24 cellular contexts compared by ENCODE assay signal in genomic region chr1:10179408-10179685, GRCh38. TPM values are rescaled to one million over a fixed set of nuclear protein-coding genes. Genes with fewer than 3 reads are reported as not detected.
DNase-seq lines count a peak whose midpoint lies in the region; TF ChIP-seq lines count a peak whose summit lies in the region.
"Had no signal": no experiment of that assay in that cellular context is flagged by ENCODE, and none has a peak within 500 bp of the region (broad histone marks: within the 10 kb centered on the region; RNA-seq: fewer than 3 reads in every experiment).

No MANE protein-coding gene starts in this region.

- H3K27ac Mint-ChIP-seq in brain (peak overlapping the region; percentile 96 to 99 (median 98)), neural crest cell (ENCODE audit: unreplicated experiment) (peak overlapping the region; percentile 98), type B pancreatic cell (peak overlapping the region; percentile 48), progenitor cell of endocrine pancreas (no peak overlapping the region)
- H3K27ac Mint-ChIP-seq: T-helper 2 cell treated with Interferon-gamma antibody and Interleukin-4, amounts not matched to agents 5 μg/mL and 100 μg/mL, for 36 hours had no signal

- H3K27me3 Mint-ChIP-seq in brain (no peaks in the 10 kb centered on the region), neural crest cell (ENCODE audit: low read depth) (no peaks in the 10 kb centered on the region), type B pancreatic cell (no peaks in the 10 kb centered on the region), progenitor cell of endocrine pancreas (no peaks in the 10 kb centered on the region)
- H3K27me3 Mint-ChIP-seq: naive thymus-derived CD8-positive, alpha-beta T cell had no signal

- peaks cover 47% of the 10 kb centered on the region for H3K4me1 Mint-ChIP-seq in brain
- peaks cover 54% of the 10 kb centered on the region for H3K4me1 Mint-ChIP-seq in neural crest cell
- peaks cover 21% of the 10 kb centered on the region for H3K4me1 Mint-ChIP-seq in type B pancreatic cell (ENCODE audit: unreplicated experiment)
- no peaks in the 10 kb centered on the region for H3K4me1 Mint-ChIP-seq in progenitor cell of endocrine pancreas (ENCODE audit: low read depth)
- H3K4me1 Mint-ChIP-seq: naive thymus-derived CD8-positive, alpha-beta T cell had no signal

- H3K36me3 Mint-ChIP-seq in brain (peaks cover 56% of the 10 kb centered on the region), neural crest cell (ENCODE audit: low read depth) (peaks cover 20% of the 10 kb centered on the region), type B pancreatic cell (peaks cover 51% of the 10 kb centered on the region), progenitor cell of endocrine pancreas (ENCODE audit: insufficient read depth) (peaks cover 38% of the 10 kb centered on the region)

- H3K9me3 ChIP-seq in iPS-18a (ENCODE audit: control insufficient read depth, low read depth, low read length), result peaks cover 4% of the 10 kb centered on the region
- H3K9me3 ChIP-seq in tibial artery, result no peaks in the 10 kb centered on the region
- H3K9me3 ChIP-seq: adrenal gland, breast epithelium, prostate gland, vagina had no signal

- intact Hi-C loops in tibial artery (cut with DNase I; ENCODE audit: low total_unique reads), result no loop called here

- H3K9me3 Mint-ChIP-seq in brain (peaks cover 11 to 20% (median 11%) of the 10 kb centered on the region in 5 experiments), neural crest cell (peaks cover 6% of the 10 kb centered on the region), type B pancreatic cell (no peaks in the 10 kb centered on the region), progenitor cell of endocrine pancreas (ENCODE audit: low read depth) (peaks cover 6% of the 10 kb centered on the region)

- peak; percentile 34 for DNase-seq in neural crest cell (ENCODE audit: low read depth, low spot score)
- DNase-seq in type B pancreatic cell (ENCODE audit: extremely low spot score, unreplicated experiment), result no peak
- no peak for DNase-seq in progenitor cell of endocrine pancreas (ENCODE audit: low spot score, unreplicated experiment)
- DNase-seq in tibial artery, result no peak
- DNase-seq in iPS-NIHi7 (ENCODE audit: extremely low spot score), result no peak
- DNase-seq: activated CD4-positive, alpha-beta T cell treated with anti-CD3 and anti-CD28 coated beads for 48 hours; activated T-cell treated with anti-CD3 and anti-CD28 coated beads, Interleukin-2, amount 50 U/mL, for 4 hours; adrenal gland; HCEC 1CT; kidney glomerular epithelial cell; mesenchymal stem cell; naive thymus-derived CD8-positive, alpha-beta T cell; NCI-H1092; NCI-H187 treated with DMSO at 0.1 percent for 48 hours; NCI-H69 had no signal

- H3K4me3 Mint-ChIP-seq in brain, result peak overlapping the region; percentile 65 to 81 (median 78)
- peak overlapping the region; percentile 66 for H3K4me3 Mint-ChIP-seq in neural crest cell
- H3K4me3 Mint-ChIP-seq in type B pancreatic cell, result peak overlapping the region; percentile 36
- no peak overlapping the region for H3K4me3 Mint-ChIP-seq in progenitor cell of endocrine pancreas (ENCODE audit: low read depth)
- H3K4me3 Mint-ChIP-seq: activated T-cell treated with anti-CD3 and anti-CD28 coated beads, Interleukin-2, amount 50 U/mL, for 4 hours; naive thymus-derived CD8-positive, alpha-beta T cell; T-helper 2 cell treated with Interferon-gamma antibody and Interleukin-4, amounts not matched to agents 5 μg/mL and 100 μg/mL, for 36 hours had no signal

- peak overlapping the region; percentile 54 for H3K9ac ChIP-seq in iPS-18a (ENCODE audit: low read length)

- no peak overlapping the region for H3K4me3 ChIP-seq in iPS-18a (ENCODE audit: low read length)
- H3K4me3 ChIP-seq in tibial artery, result no peak overlapping the region
- H3K4me3 ChIP-seq: adrenal gland, breast epithelium, coronary artery, prostate gland, vagina had no signal

- H3K4me1 ChIP-seq in iPS-18a (ENCODE audit: control insufficient read depth, low read depth, low read length) (peaks cover 20% of the 10 kb centered on the region), tibial artery (no peaks in the 10 kb centered on the region)
- H3K4me1 ChIP-seq: adrenal gland, breast epithelium, prostate gland, vagina had no signal

- H3K27me3 ChIP-seq in iPS-18a (ENCODE audit: control insufficient read depth, insufficient read depth, low read length) (no peaks in the 10 kb centered on the region), tibial artery (no peaks in the 10 kb centered on the region)
- H3K27me3 ChIP-seq: adrenal gland, breast epithelium, vagina had no signal

- peaks cover 14% of the 10 kb centered on the region for H3K36me3 ChIP-seq in iPS-18a (ENCODE audit: control insufficient read depth, low read depth, low read length)
- H3K36me3 ChIP-seq in tibial artery, result peaks cover 21 to 67% (median 41%) of the 10 kb centered on the region in 3 donors
- H3K36me3 ChIP-seq: breast epithelium had no signal

- peak overlapping the region; percentile 26 for H3K27ac ChIP-seq in iPS-18a (ENCODE audit: low read length)
- no peak overlapping the region for H3K27ac ChIP-seq in tibial artery
- H3K27ac ChIP-seq: breast epithelium, C4-2B, coronary artery, prostate gland, vagina, VCaP had no signal

- TF ChIP-seq CTCF in brain (conservative IDR thresholded peaks at IDR 0.05) (no peak), neural crest cell (conservative IDR thresholded peaks at IDR 0.05) (no peak), type B pancreatic cell (conservative IDR thresholded peaks at IDR 0.05) (no peak), progenitor cell of endocrine pancreas (IDR thresholded peaks at IDR 0.05; ENCODE audit: unreplicated experiment) (no peak), tibial artery (IDR thresholded peaks at IDR 0.05) (no peak)

RNA-seq across cellular contexts. Expression of gene KIF1B, which starts 31.0 kb away (rescaled TPM):
- polyA plus RNA-seq in brain (ENCODE audit: insufficient read depth, low read depth, low replicate concordance), result 87.7 TPM
- 113 and 116 TPM in 2 replicates for total RNA-seq in neural crest cell
- total RNA-seq in type B pancreatic cell (ENCODE audit: low replicate concordance), result 50.3 and 64.3 TPM in 2 replicates
- total RNA-seq in progenitor cell of endocrine pancreas, result 74.4 and 78.7 TPM in 2 replicates
